7 cellular contexts compared by ENCODE assay signal in genomic region chr10:69124558-69125121, GRCh38. TPM values are rescaled to one million over a fixed set of nuclear protein-coding genes. Genes with fewer than 3 reads are reported as not detected.
DNase-seq lines count a peak whose midpoint lies in the region; ATAC-seq, FAIRE-seq and TF ChIP-seq lines count a peak whose summit lies in the region.

No MANE protein-coding gene starts in this region.

- TF ChIP-seq CTCF in GM13976 (IDR thresholded peaks at IDR 0.05; ENCODE audit: borderline replicate concordance, control extremely low read depth, extremely low read depth, insufficient read depth, missing control alignments) (no peak), NB4 (IDR thresholded peaks at IDR 0.05; ENCODE audit: low read depth, low read length) (no peak), coronary artery (IDR thresholded peaks at IDR 0.05) (no peak), HepG2 (CRISPR knock-in tag; IDR thresholded peaks at IDR 0.05) (no peak)

- TF ChIP-seq POLR2A in NB4 (IDR thresholded peaks at IDR 0.05; ENCODE audit: extremely low read depth, insufficient read length) (no peak), HepG2 (IDR thresholded peaks at IDR 0.05; ENCODE audit: insufficient read depth in 1 of 2, low read depth in 2 of 2, low read length in 2 of 2) (no peak; a peak in 1 of 4 replicates)

- BruUV-seq in HepG2 (replicated peaks; lab: Mats Ljungman, UMichigan) = TSS peak; percentile 79

- H3K27ac ChIP-seq in coronary artery (peak overlapping the region; percentile 98 to 100), HepG2 (ENCODE audit: extremely low read length, insufficient read depth, low read length) (peak overlapping the region; percentile 89)

- peaks cover 46% of the 10 kb centered on the region for H3K79me2 ChIP-seq in HepG2 (ENCODE audit: insufficient read depth, low read length)

- H3K9ac ChIP-seq in HepG2 (ENCODE audit: insufficient read depth, low read depth, low read length) = peak overlapping the region; percentile 90

- TF ChIP-seq EP300 in HepG2 (IDR thresholded peaks at IDR 0.05; ENCODE audit: low read depth in 2 of 2, low read length in 2 of 2) = no peak
- TF ChIP-seq EP300 in HepG2 (CRISPR knock-in tag; IDR thresholded peaks at IDR 0.05; ENCODE audit: borderline replicate concordance) = no peak

- TF ChIP-seq RAD21 in HepG2 (CRISPR knock-in tag; IDR thresholded peaks at IDR 0.05) = no peak

- H3K36me3 ChIP-seq in HepG2 (replicated peaks in 1 of 2; ENCODE audit: control insufficient read depth in 1 of 2, insufficient read depth in 2 of 2, low read length in 2 of 2) = no peaks in the 10 kb centered on the region

- peak overlapping the region; percentile 80 for H3K4me2 ChIP-seq in HepG2 (ENCODE audit: low read depth, low read length)

- CTCF ChIA-PET in HepG2 (lab: Yijun Ruan, JAX; ENCODE audit: low intra/inter-chr PET ratio, low total read pairs) = no interaction called here

- no peaks in the 10 kb centered on the region for H4K20me1 ChIP-seq in HepG2 (ENCODE audit: insufficient read depth, low read length)

- DNase-seq in GM13976 (ENCODE audit: low spot score) = peak; percentile 68
- peak; percentile 89 for DNase-seq in NB4 (ENCODE audit: low read depth)
- peak; percentile 51 for DNase-seq in activated CD4-positive, CD25-positive, alpha-beta regulatory T cell treated with anti-CD3 and anti-CD28 coated beads, Interleukin-2, amount 50 U/mL, for 72 hours
- DNase-seq in coronary artery (ENCODE audit: low spot score) = peak; percentile 77
- DNase-seq in HepG2 (ENCODE audit: low spot score) = peak; percentile 54
- peak; percentile 18 to 35 for DNase-seq in stimulated activated CD4-positive, alpha-beta T cell treated with anti-CD3 and anti-CD28 coated beads, Interleukin-4, amount 100 ng/mL, for 48 hours (ENCODE audit: low read depth in 2 of 2)

- H3K4me3 ChIP-seq in NB4 (ENCODE audit: low read depth, low read length) = peak overlapping the region; percentile 86
- H3K4me3 ChIP-seq in coronary artery = peak overlapping the region; percentile 100
- peak overlapping the region; percentile 74 to 96 (median 85) for H3K4me3 ChIP-seq in HepG2 (replicated peaks in 1 of 3; ENCODE audit: insufficient read depth in 1 of 3, low read depth in 2 of 3, low read length in 3 of 3)

- H3K9me3 ChIP-seq in HepG2 (ENCODE audit: low read length) = no peaks in the 10 kb centered on the region

- WGBS in HepG2 (ENCODE audit: low lambda C conversion rate) = 1% methylated on average over 22 of the region's 25 CpGs

- in situ Hi-C loops in GM13976 (cut with MboI; ENCODE audit: low sequenced_read_pairs, unreplicated experiment) = no loop called here
- in situ Hi-C loops in HepG2 (cut with HindIII; ENCODE audit: extremely low pct_ligation_motif_present, low pct_unique_long_range_greater_than_20kb) = no loop called here

- peaks cover 32% of the 10 kb centered on the region for H3K4me1 ChIP-seq in HepG2 (ENCODE audit: insufficient read depth, low read length)

- H2AFZ ChIP-seq in HepG2 (ENCODE audit: low read length) = no peak overlapping the region

- no peaks in the 10 kb centered on the region; a peak in 1 of 5 replicates for H3K27me3 ChIP-seq in HepG2 (ENCODE audit: control insufficient read depth in 1 of 2, insufficient read depth in 2 of 2, low read length in 2 of 2)

- POLR2A ChIA-PET in HepG2 (lab: Yijun Ruan, JAX) = no interaction called here

- FAIRE-seq in HepG2 (lab: Jason Lieb, UNC) = peak; percentile 37

- intact Hi-C loops in HepG2 (cut with micrococcal nuclease; ENCODE audit: unreplicated experiment) = loop anchor here (10.0 kb wide), 1 partner anchor 50 kb away; no protein-coding TSS in a partner anchor

- ATAC-seq in HG02588 (IDR thresholded peaks at IDR 0.05; ENCODE audit: unreplicated experiment) (peak; percentile 28), HepG2 (peak; percentile 49)

RNA-seq across cellular contexts. Expression of gene VPS26A, which starts 0.7 kb away (rescaled TPM):
- 32.6 and 56.7 TPM in 2 replicates for total RNA-seq in HepG2 (2016; rRNA removed; fragmentation: Illumina TruSeq; extraction: Trizol)
- total RNA-seq in HepG2 (2016; cell fraction: cytosol; rRNA removed; fragmentation: Illumina TruSeq; extraction: Trizol; ENCODE audit: low read depth) = 7.0 and 10.6 TPM in 2 replicates
- 32.1 and 59.4 TPM in 2 replicates for total RNA-seq in HepG2 (2016; cell fraction: insoluble cytoplasmic fraction; rRNA removed; fragmentation: Illumina TruSeq; extraction: Trizol)
- total RNA-seq in HepG2 (2016; cell fraction: membrane; rRNA removed; fragmentation: Illumina TruSeq; extraction: Trizol) = 16.9 and 19.8 TPM in 2 replicates
- 20.7 TPM in 2 replicates for total RNA-seq in HepG2 (2016; cell fraction: nucleus; rRNA removed; fragmentation: Illumina TruSeq; extraction: Trizol)
- polyA plus RNA-seq in HepG2 (2011; rRNA removed) = 10.3 and 12.9 TPM in 2 replicates
- polyA plus RNA-seq in HepG2 (2011; cell fraction: cytosol; rRNA removed) = 4.2 and 7.4 TPM in 2 replicates
- 1.7 and 3.0 TPM in 2 replicates for polyA plus RNA-seq in HepG2 (2011; cell fraction: nucleus; rRNA removed)
- polyA plus RNA-seq in HepG2 (2012) = 22.7 and 30.3 TPM in 2 replicates
- polyA plus RNA-seq in HepG2 (2016; cell fraction: cytosol; fragmentation: Illumina TruSeq; extraction: Trizol; ENCODE audit: low read depth) = 5.3 and 6.4 TPM in 2 replicates
- polyA plus RNA-seq in HepG2 (2016; cell fraction: insoluble cytoplasmic fraction; fragmentation: Illumina TruSeq; extraction: Trizol; ENCODE audit: low read depth) = 95.5 and 103 TPM in 2 replicates
- polyA plus RNA-seq in HepG2 (2016; cell fraction: membrane; fragmentation: Illumina TruSeq; extraction: Trizol; ENCODE audit: low read depth) = 14.3 and 15.6 TPM in 2 replicates
- 36.5 and 37.9 TPM in 2 replicates for polyA plus RNA-seq in HepG2 (2016; cell fraction: nucleus; fragmentation: Illumina TruSeq; extraction: Trizol; ENCODE audit: insufficient read depth, low read depth)
- 1.3 and 3.5 TPM in 2 replicates for polyA minus RNA-seq in HepG2 (2011; rRNA and poly(A)+ RNA removed; ENCODE audit: low replicate concordance)
- 10.0 and 10.2 TPM in 2 replicates for polyA minus RNA-seq in HepG2 (2011; cell fraction: cytosol; rRNA and poly(A)+ RNA removed)
- 5.5 and 9.2 TPM in 2 replicates for polyA minus RNA-seq in HepG2 (2011; cell fraction: nucleus; rRNA and poly(A)+ RNA removed)

RNA-seq across cellular contexts. Expression of gene SRGN, which starts 36.7 kb away (rescaled TPM):
- 0.09 TPM in 1 of 2 replicates, not detected in the other for total RNA-seq in HepG2 (2016; rRNA removed; fragmentation: Illumina TruSeq; extraction: Trizol)
- total RNA-seq in HepG2 (2016; cell fraction: cytosol; rRNA removed; fragmentation: Illumina TruSeq; extraction: Trizol; ENCODE audit: low read depth) = not detected in 2 replicates
- not detected in 2 replicates for total RNA-seq in HepG2 (2016; cell fraction: insoluble cytoplasmic fraction; rRNA removed; fragmentation: Illumina TruSeq; extraction: Trizol)
- not detected in 2 replicates for total RNA-seq in HepG2 (2016; cell fraction: membrane; rRNA removed; fragmentation: Illumina TruSeq; extraction: Trizol)
- total RNA-seq in HepG2 (2016; cell fraction: nucleus; rRNA removed; fragmentation: Illumina TruSeq; extraction: Trizol) = not detected in 2 replicates
- not detected in 2 replicates for polyA plus RNA-seq in HepG2 (2011; rRNA removed)
- polyA plus RNA-seq in HepG2 (2011; cell fraction: cytosol; rRNA removed) = 0.12 and 0.15 TPM in 2 replicates
- polyA plus RNA-seq in HepG2 (2011; cell fraction: nucleus; rRNA removed) = 0.14 TPM in 1 of 2 replicates, not detected in the other
- 0.21 TPM in 1 of 2 replicates, not detected in the other for polyA plus RNA-seq in HepG2 (2012)
- polyA plus RNA-seq in HepG2 (2016; cell fraction: cytosol; fragmentation: Illumina TruSeq; extraction: Trizol; ENCODE audit: low read depth) = not detected in 2 replicates
- not detected in 2 replicates for polyA plus RNA-seq in HepG2 (2016; cell fraction: insoluble cytoplasmic fraction; fragmentation: Illumina TruSeq; extraction: Trizol; ENCODE audit: low read depth)
- not detected in 2 replicates for polyA plus RNA-seq in HepG2 (2016; cell fraction: membrane; fragmentation: Illumina TruSeq; extraction: Trizol; ENCODE audit: low read depth)
- not detected in 2 replicates for polyA plus RNA-seq in HepG2 (2016; cell fraction: nucleus; fragmentation: Illumina TruSeq; extraction: Trizol; ENCODE audit: insufficient read depth, low read depth)
- 0.16 and 2.3 TPM in 2 replicates for polyA minus RNA-seq in HepG2 (2011; rRNA and poly(A)+ RNA removed; ENCODE audit: low replicate concordance)
- polyA minus RNA-seq in HepG2 (2011; cell fraction: cytosol; rRNA and poly(A)+ RNA removed) = not detected in 2 replicates
- polyA minus RNA-seq in HepG2 (2011; cell fraction: nucleus; rRNA and poly(A)+ RNA removed) = not detected in 2 replicates

RNA-seq across cellular contexts. Expression of gene SUPV3L1, which starts 55.4 kb away (rescaled TPM):
- total RNA-seq in HepG2 (2016; rRNA removed; fragmentation: Illumina TruSeq; extraction: Trizol) = 45.7 and 57.0 TPM in 2 replicates
- 16.3 and 16.4 TPM in 2 replicates for total RNA-seq in HepG2 (2016; cell fraction: cytosol; rRNA removed; fragmentation: Illumina TruSeq; extraction: Trizol; ENCODE audit: low read depth)
- total RNA-seq in HepG2 (2016; cell fraction: insoluble cytoplasmic fraction; rRNA removed; fragmentation: Illumina TruSeq; extraction: Trizol) = 48.3 and 53.5 TPM in 2 replicates
- total RNA-seq in HepG2 (2016; cell fraction: membrane; rRNA removed; fragmentation: Illumina TruSeq; extraction: Trizol) = 23.2 and 25.0 TPM in 2 replicates
- 31.1 and 39.6 TPM in 2 replicates for total RNA-seq in HepG2 (2016; cell fraction: nucleus; rRNA removed; fragmentation: Illumina TruSeq; extraction: Trizol)
- 21.7 and 28.8 TPM in 2 replicates for polyA plus RNA-seq in HepG2 (2011; rRNA removed)
- 15.2 and 21.5 TPM in 2 replicates for polyA plus RNA-seq in HepG2 (2011; cell fraction: cytosol; rRNA removed)
- polyA plus RNA-seq in HepG2 (2011; cell fraction: nucleus; rRNA removed) = 29.2 and 34.2 TPM in 2 replicates
- polyA plus RNA-seq in HepG2 (2012) = 19.4 and 21.4 TPM in 2 replicates
- 7.7 and 8.3 TPM in 2 replicates for polyA plus RNA-seq in HepG2 (2016; cell fraction: cytosol; fragmentation: Illumina TruSeq; extraction: Trizol; ENCODE audit: low read depth)
- 49.1 and 52.2 TPM in 2 replicates for polyA plus RNA-seq in HepG2 (2016; cell fraction: insoluble cytoplasmic fraction; fragmentation: Illumina TruSeq; extraction: Trizol; ENCODE audit: low read depth)
- 16.3 and 17.1 TPM in 2 replicates for polyA plus RNA-seq in HepG2 (2016; cell fraction: membrane; fragmentation: Illumina TruSeq; extraction: Trizol; ENCODE audit: low read depth)
- polyA plus RNA-seq in HepG2 (2016; cell fraction: nucleus; fragmentation: Illumina TruSeq; extraction: Trizol; ENCODE audit: insufficient read depth, low read depth) = 57.9 and 62.9 TPM in 2 replicates
- polyA minus RNA-seq in HepG2 (2011; rRNA and poly(A)+ RNA removed; ENCODE audit: low replicate concordance) = 17.5 and 39.2 TPM in 2 replicates
- polyA minus RNA-seq in HepG2 (2011; cell fraction: cytosol; rRNA and poly(A)+ RNA removed) = 30.0 and 39.7 TPM in 2 replicates
- polyA minus RNA-seq in HepG2 (2011; cell fraction: nucleus; rRNA and poly(A)+ RNA removed) = 34.5 and 55.4 TPM in 2 replicates

Comparison
In these comparisons a context has a peak if more than half of its experiments do, and no peak if none do; other contexts are left out.
1. Peak in every context shown above with its lines: DNase-seq, ATAC-seq, H3K4me3 ChIP-seq and H3K27ac ChIP-seq.
2. DNase-seq: peak in every context shown above with its lines; median percentile 89 in NB4; 77 in coronary artery; 68 in GM13976; 54 in HepG2; 51 in activated CD4-positive, CD25-positive, alpha-beta regulatory T cell treated with anti-CD3 and anti-CD28 coated beads, Interleukin-2, amount 50 U/mL, for 72 hours; 26 in stimulated activated CD4-positive, alpha-beta T cell treated with anti-CD3 and anti-CD28 coated beads, Interleukin-4, amount 100 ng/mL, for 48 hours.